Comparison of ENCODE assay signal across 14 cellular contexts in the genomic region with DNA sequence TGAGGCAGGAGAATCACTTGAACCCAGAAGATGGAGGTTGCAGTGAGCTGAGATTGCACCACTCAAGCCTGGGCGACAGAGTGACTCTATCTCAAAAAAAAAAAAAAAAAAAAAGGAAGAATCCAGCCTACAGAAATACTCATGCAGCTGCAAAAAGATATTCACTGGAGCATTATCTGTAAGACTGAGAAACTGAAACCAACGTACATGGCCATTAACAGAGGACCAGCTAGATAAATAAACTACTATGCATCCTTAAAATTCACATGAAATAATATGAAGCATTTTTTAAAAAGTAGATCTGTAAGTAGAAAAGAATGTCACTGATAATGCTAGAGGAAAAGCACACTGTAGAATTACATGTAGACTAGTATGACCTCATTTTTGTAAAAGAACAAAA. TPM values are rescaled to one million over a fixed set of nuclear protein-coding genes. Genes with fewer than 3 reads are reported as not detected.
DNase-seq lines count a peak whose midpoint lies in the region; ATAC-seq and TF ChIP-seq lines count a peak whose summit lies in the region.
"Had no signal": no experiment of that assay in that cellular context is flagged by ENCODE, and none has a peak within 500 bp of the region (broad histone marks: within the 10 kb centered on the region; RNA-seq: fewer than 3 reads in every experiment).

No MANE protein-coding gene starts in this region.

- peaks cover 52% of the 10 kb centered on the region for H3F3A ChIP-seq in DOHH2 (ENCODE audit: control insufficient read depth, insufficient read depth)

- H3K4me1 ChIP-seq in DOHH2 (ENCODE audit: control insufficient read depth, low read length) (peaks cover 86% of the 10 kb centered on the region), OCI-LY7 (ENCODE audit: insufficient read depth, low read length, poor library complexity, severe bottlenecking) (peaks cover 81% of the 10 kb centered on the region)

- peak overlapping the region; percentile 100 for H3K27ac ChIP-seq in DOHH2 (ENCODE audit: low read depth, low read length)
- peak overlapping the region; percentile 68 for H3K27ac ChIP-seq in OCI-LY7 (ENCODE audit: low read depth, low read length, poor library complexity, severe bottlenecking)
- H3K27ac ChIP-seq: ovary, WERI-Rb-1 had no signal

- TF ChIP-seq CTCF in DOHH2 (IDR thresholded peaks at IDR 0.05; ENCODE audit: low read depth, low read length, poor library complexity, severe bottlenecking), result no peak
- no peak for TF ChIP-seq CTCF in OCI-LY7 (conservative IDR thresholded peaks at IDR 0.05; ENCODE audit: low read length)

- H3K4me2 ChIP-seq in DOHH2 (ENCODE audit: low read length) (peak overlapping the region; percentile 97), OCI-LY7 (ENCODE audit: low read length) (peak overlapping the region; percentile 85)

- H3K27me3 ChIP-seq in DOHH2 (ENCODE audit: control insufficient read depth, low read length), result no peaks in the 10 kb centered on the region
- H3K27me3 ChIP-seq: heart right ventricle, ovary had no signal

- intact Hi-C loops in OCI-LY7 (cut with micrococcal nuclease; ENCODE audit: unreplicated experiment), result loop anchor here (5.0 kb wide), 1 partner anchor 76 kb away; no protein-coding TSS in a partner anchor

- H3K79me2 ChIP-seq in DOHH2 (ENCODE audit: control insufficient read depth, low read length), result peaks cover 87% of the 10 kb centered on the region
- H3K79me2 ChIP-seq in OCI-LY7 (ENCODE audit: insufficient read depth, low read depth, low read length), result peaks cover 82% of the 10 kb centered on the region

- no TSS peak for BruUV-seq in OCI-LY7 (replicated peaks; lab: Mats Ljungman, UMichigan)

- peaks cover 45% of the 10 kb centered on the region for H3K36me3 ChIP-seq in DOHH2 (ENCODE audit: control insufficient read depth, low read length)
- H3K36me3 ChIP-seq in OCI-LY7 (ENCODE audit: insufficient read depth, low read length), result peaks cover 31% of the 10 kb centered on the region
- H3K36me3 ChIP-seq: heart right ventricle, ovary, WERI-Rb-1 had no signal

- POLR2A ChIA-PET in OCI-LY7 (lab: Charles Lee), result interaction anchor here (0.6 to 5.3 kb wide), 11 partner anchors 8 to 115 kb away, joined by 3 to 37 read pairs (median 6); no protein-coding TSS in a partner anchor

- H3K9me2 ChIP-seq in DOHH2 (replicated peaks; ENCODE audit: control insufficient read depth, low read length), result no peaks in the 10 kb centered on the region
- H3K9me2 ChIP-seq in OCI-LY7 (ENCODE audit: insufficient read depth, low read length), result no peaks in the 10 kb centered on the region

- DNase-seq in OCI-LY7 (ENCODE audit: low spot score) (peak; percentile 69), iris pigment epithelial cell (ENCODE audit: low read depth) (peak; percentile 35)
- DNase-seq in activated T-cell treated with anti-CD3 and anti-CD28 coated beads, Interleukin-2, amount 50 U/mL, for 1 hour, result no peak
- DNase-seq: activated naive CD4-positive, alpha-beta T cell; GF-D8; heart right ventricle; NCI-H1694; NCI-H446 treated with DMSO at 0.1 percent for 48 hours; ovary; WERI-Rb-1 had no signal

- no peak overlapping the region; the same call in 1 of the 2 replicates for H2AFZ ChIP-seq in OCI-LY7 (ENCODE audit: low read length)

- H3K4me3 ChIP-seq in DOHH2 (ENCODE audit: low read length) (peak overlapping the region; percentile 97), OCI-LY7 (ENCODE audit: low read depth, low read length, poor library complexity, severe bottlenecking) (peak overlapping the region; percentile 67)
- H3K4me3 ChIP-seq: ovary had no signal

- CTCF ChIA-PET in OCI-LY7 (lab: Charles Lee; ENCODE audit: unreplicated experiment), result interaction anchor here (1.8 kb wide), 1 partner anchor 11 kb away, joined by 9 read pairs; no protein-coding TSS in a partner anchor

- no peak for ATAC-seq in GM19324 (IDR thresholded peaks at IDR 0.05; ENCODE audit: low FRiP score, unreplicated experiment)
- ATAC-seq in GM21390 (IDR thresholded peaks at IDR 0.05; ENCODE audit: unreplicated experiment), result no peak
- ATAC-seq: heart right ventricle, SK-N-SH treated with all-trans-retinoic acid at 6 μM for 48 hours had no signal

- H3K9me3 ChIP-seq in DOHH2 (ENCODE audit: control insufficient read depth, insufficient read depth, low read length) (no peaks in the 10 kb centered on the region), OCI-LY7 (ENCODE audit: low read length) (no peaks in the 10 kb centered on the region)
- H3K9me3 ChIP-seq: heart right ventricle, ovary had no signal

- H4K20me1 ChIP-seq in DOHH2 (ENCODE audit: control insufficient read depth, insufficient read depth, low read depth, low read length) (no peaks in the 10 kb centered on the region), OCI-LY7 (ENCODE audit: insufficient read depth, low read length) (no peaks in the 10 kb centered on the region)

RNA-seq across cellular contexts. Expression of a gene that starts 3.5 kb away (rescaled TPM):
- 30.6 and 32.7 TPM in 2 replicates for total RNA-seq in OCI-LY7 (2014; rRNA removed; shearing (Covaris generic))
- total RNA-seq in OCI-LY7 (2022), result 50.0 and 59.2 TPM in 2 replicates

RNA-seq across cellular contexts. Expression of a gene that starts 17.9 kb away (rescaled TPM):
- 100 and 126 TPM in 2 replicates for total RNA-seq in OCI-LY7 (2014; rRNA removed; shearing (Covaris generic))
- 164 and 181 TPM in 2 replicates for total RNA-seq in OCI-LY7 (2022)

RNA-seq across cellular contexts. Expression of a gene that starts 24.6 kb away (rescaled TPM):
- total RNA-seq in OCI-LY7 (2014; rRNA removed; shearing (Covaris generic)), result 2.8 TPM in 2 replicates
- total RNA-seq in OCI-LY7 (2022), result 9.0 and 11.9 TPM in 2 replicates

RNA-seq across cellular contexts. Expression of a gene that starts 45.3 kb away (rescaled TPM):
- 128 and 153 TPM in 2 replicates for total RNA-seq in OCI-LY7 (2014; rRNA removed; shearing (Covaris generic))
- 141 and 150 TPM in 2 replicates for total RNA-seq in OCI-LY7 (2022)

RNA-seq across cellular contexts. Expression of a gene that starts 59.8 kb away (rescaled TPM):
- total RNA-seq in OCI-LY7 (2014; rRNA removed; shearing (Covaris generic)), result 19.0 and 25.5 TPM in 2 replicates
- 53.3 and 55.1 TPM in 2 replicates for total RNA-seq in OCI-LY7 (2022)
